In genomic region chr5:179697543-179697942, GRCh38 we compare ENCODE assay signal across 1 cellular context.
A peak's percentile ranks its signal among the peaks of the same experiment; 100 is the strongest.
TF ChIP-seq lines count a peak whose summit lies in the region.

No MANE protein-coding gene starts in this region.

TF ChIP-seq in K562, 482 proteins besides CTCF, POLR2A, EP300 and RAD21:
- peak; percentile 82; the same call in 1 of the 2 replicates for TF ChIP-seq THRAP3 (IDR thresholded peaks at IDR 0.05; ENCODE audit: borderline replicate concordance)
- TF ChIP-seq, protein P1, sequence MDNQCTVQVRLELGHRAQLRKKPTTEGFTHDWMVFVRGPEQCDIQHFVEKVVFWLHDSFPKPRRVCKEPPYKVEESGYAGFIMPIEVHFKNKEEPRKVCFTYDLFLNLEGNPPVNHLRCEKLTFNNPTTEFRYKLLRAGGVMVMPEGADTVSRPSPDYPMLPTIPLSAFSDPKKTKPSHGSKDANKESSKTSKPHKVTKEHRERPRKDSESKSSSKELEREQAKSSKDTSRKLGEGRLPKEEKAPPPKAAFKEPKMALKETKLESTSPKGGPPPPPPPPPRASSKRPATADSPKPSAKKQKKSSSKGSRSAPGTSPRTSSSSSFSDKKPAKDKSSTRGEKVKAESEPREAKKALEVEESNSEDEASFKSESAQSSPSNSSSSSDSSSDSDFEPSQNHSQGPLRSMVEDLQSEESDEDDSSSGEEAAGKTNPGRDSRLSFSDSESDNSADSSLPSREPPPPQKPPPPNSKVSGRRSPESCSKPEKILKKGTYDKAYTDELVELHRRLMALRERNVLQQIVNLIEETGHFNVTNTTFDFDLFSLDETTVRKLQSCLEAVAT (IDR thresholded peaks at IDR 0.05): peak in 1 of 2 experiments; percentile 96; a peak in 2 of 4 replicates
TF ChIP-seq in K562: peak in this region for 2; not testable (repeated sequence) for 480.
